ENCODE assay signal across 14 cellular contexts in genomic region chr6:144190593-144190992, GRCh38. TPM values are rescaled to one million over a fixed set of nuclear protein-coding genes. Genes with fewer than 3 reads are reported as not detected.
A peak's percentile ranks its signal among the peaks of the same experiment; 100 is the strongest.
DNase-seq lines count a peak whose midpoint lies in the region; ATAC-seq and TF ChIP-seq lines count a peak whose summit lies in the region.
"Had no signal": no experiment of that assay in that cellular context is flagged by ENCODE, and none has a peak within 500 bp of the region (broad histone marks: within the 10 kb centered on the region; RNA-seq: fewer than 3 reads in every experiment).

No MANE protein-coding gene starts in this region.

- H2AFZ ChIP-seq in GM23338: no peak overlapping the region

- no peak for ATAC-seq in GM18873 (IDR thresholded peaks at IDR 0.05; ENCODE audit: low FRiP score, unreplicated experiment)
- no peak for ATAC-seq in GM21381 (IDR thresholded peaks at IDR 0.05; ENCODE audit: unreplicated experiment)
- no peak for ATAC-seq in GM23338
- ATAC-seq: activated CD4-positive, CD25-positive, alpha-beta regulatory T cell treated with anti-CD3 and anti-CD28 coated beads, Interleukin-2, amount 50 U/mL, for 24 hours had no signal

- no peaks in the 10 kb centered on the region; the same call in 1 of the 2 replicates for H3K9me2 ChIP-seq in GM23338 (ENCODE audit: insufficient read depth)

- H3K36me3 ChIP-seq in H7 (replicated peaks; ENCODE audit: control insufficient read depth, insufficient read depth, low read length): no peaks in the 10 kb centered on the region
- no peaks in the 10 kb centered on the region for H3K36me3 ChIP-seq in GM23338 (ENCODE audit: insufficient read depth)

- TF ChIP-seq CTCF in RWPE1 (conservative IDR thresholded peaks at IDR 0.05; ENCODE audit: low read depth): 0 out of 2 replicates have a peak, but pooled peaks have one; percentile 14
- no peak for TF ChIP-seq CTCF in fibroblast of pulmonary artery (IDR thresholded peaks at IDR 0.05; ENCODE audit: low read length, missing control alignments)
- TF ChIP-seq CTCF in GM23338 (conservative IDR thresholded peaks at IDR 0.05; ENCODE audit: low read depth in 2 of 2): no peak

- H4K20me1 ChIP-seq in GM23338 (replicated peaks; ENCODE audit: insufficient read depth): no peaks in the 10 kb centered on the region

- H3K4me1 Mint-ChIP-seq in GM23338: peaks cover 4% of the 10 kb centered on the region

- POLR2A ChIA-PET in RWPE1 (lab: Yijun Ruan, JAX; ENCODE audit: low non-redundant PET): no interaction called here

- no peaks in the 10 kb centered on the region for H3K36me3 Mint-ChIP-seq in GM23338 (ENCODE audit: low read depth)

- H3F3A ChIP-seq in GM23338 (replicated peaks; ENCODE audit: low read depth): no peaks in the 10 kb centered on the region

- DNase-seq in EH (ENCODE audit: low read depth) (peak; percentile 40), RWPE1 (ENCODE audit: low spot score) (peak; percentile 37), fibroblast of pulmonary artery (ENCODE audit: low read depth) (peak; percentile 88), pons (ENCODE audit: low spot score) (peak; percentile 7), H7 (no peak), GM23338 (ENCODE audit: low spot score) (no peak)
- DNase-seq: CD4-positive, alpha-beta memory T cell; NCI-H526 treated with DMSO at 0.1 percent for 48 hours had no signal

- no peaks in the 10 kb centered on the region for H3K9me3 Mint-ChIP-seq in GM23338
- H3K9me3 Mint-ChIP-seq: nephron had no signal

- no peaks in the 10 kb centered on the region for H3K27me3 Mint-ChIP-seq in GM23338 (ENCODE audit: insufficient read depth, low read depth, poor library complexity)
- H3K27me3 Mint-ChIP-seq: CD4-positive, alpha-beta memory T cell; dendritic cell treated with granulocyte-macrophage colony-stimulating factor and Interleukin-4, amounts not matched to agents 40 ng/mL and 50 ng/mL, for 4 days had no signal

- no peak overlapping the region for H3K4me3 Mint-ChIP-seq in GM23338
- H3K4me3 Mint-ChIP-seq: CD4-positive, alpha-beta memory T cell; dendritic cell treated with granulocyte-macrophage colony-stimulating factor and Interleukin-4, amounts not matched to agents 40 ng/mL and 50 ng/mL, for 4 days; nephron had no signal

- no peak overlapping the region for H3K27ac Mint-ChIP-seq in GM23338
- H3K27ac Mint-ChIP-seq: CD4-positive, alpha-beta memory T cell; dendritic cell treated with granulocyte-macrophage colony-stimulating factor and Interleukin-4, amounts not matched to agents 40 ng/mL and 50 ng/mL, for 4 days had no signal

- H3K4me3 ChIP-seq in fibroblast of pulmonary artery (replicated peaks; ENCODE audit: low read depth, low read length): no peak overlapping the region
- H3K4me3 ChIP-seq in H7 (ENCODE audit: insufficient read depth, low read depth, low read length): no peak overlapping the region
- no peak overlapping the region for H3K4me3 ChIP-seq in GM23338
- H3K4me3 ChIP-seq: SK-N-MC had no signal

- peaks cover 4% of the 10 kb centered on the region; the same call in 1 of the 2 replicates for H3K4me1 ChIP-seq in GM23338 (ENCODE audit: insufficient read depth)

- H3K27ac ChIP-seq in RWPE1 (peak overlapping the region; percentile 35; the same call in 1 of the 2 replicates), GM23338 (ENCODE audit: low read depth) (no peak overlapping the region)
- H3K27ac ChIP-seq: SK-N-MC had no signal

- H3K27me3 ChIP-seq in H7 (ENCODE audit: control insufficient read depth, insufficient read depth, low read length): no peaks in the 10 kb centered on the region
- H3K27me3 ChIP-seq in GM23338 (ENCODE audit: insufficient read depth): no peaks in the 10 kb centered on the region

- H3K79me2 ChIP-seq in GM23338 (replicated peaks; ENCODE audit: insufficient read depth): no peaks in the 10 kb centered on the region

- CTCF ChIA-PET in RWPE1 (lab: Yijun Ruan, JAX): interaction anchor here (0.7 kb wide), 1 partner anchor 1219 kb away, joined by 3 read pairs; no protein-coding TSS in a partner anchor

- H3K4me2 ChIP-seq in GM23338: no peak overlapping the region

TF ChIP-seq in GM23338, 12 proteins besides CTCF, POLR2A, EP300 and RAD21:
- no peak for TF ChIP-seq CREB1 (CRISPR knock-in tag; IDR thresholded peaks at IDR 0.05; ENCODE audit: low read depth)

RNA-seq across cellular contexts. Expression of gene STX11, which starts 40.3 kb away (rescaled TPM):
- total RNA-seq in H7 (2014; rRNA removed; shearing (Covaris generic)): not detected in 2 replicates
- total RNA-seq in GM23338 (2014; rRNA removed; shearing (Covaris generic)): 0.08 and 0.35 TPM in 2 replicates
- 0.37 and 0.52 TPM in 2 replicates for polyA plus RNA-seq in GM23338 (2016; fragmentation: Nextera tagmentation; extraction: Ambion mirVana)

Comparison
In these comparisons a context has a peak if more than half of its experiments do, and no peak if none do; other contexts are left out.
1. DNase-seq: peak in EH (single experiment), RWPE1 (single experiment), fibroblast of pulmonary artery (single experiment) and pons (single experiment); none in H7 (single experiment) and GM23338 (single experiment).